In genomic region chr3:82461049-82461889, GRCh38 we compare ENCODE assay signal across 1 cellular context.
TF ChIP-seq lines count a peak whose summit lies in the region.

No MANE protein-coding gene starts in this region.

TF ChIP-seq in HepG2, 621 proteins besides CTCF, POLR2A, EP300 and RAD21 (continued from another document and continues in another):
- TF ChIP-seq, protein P1, sequence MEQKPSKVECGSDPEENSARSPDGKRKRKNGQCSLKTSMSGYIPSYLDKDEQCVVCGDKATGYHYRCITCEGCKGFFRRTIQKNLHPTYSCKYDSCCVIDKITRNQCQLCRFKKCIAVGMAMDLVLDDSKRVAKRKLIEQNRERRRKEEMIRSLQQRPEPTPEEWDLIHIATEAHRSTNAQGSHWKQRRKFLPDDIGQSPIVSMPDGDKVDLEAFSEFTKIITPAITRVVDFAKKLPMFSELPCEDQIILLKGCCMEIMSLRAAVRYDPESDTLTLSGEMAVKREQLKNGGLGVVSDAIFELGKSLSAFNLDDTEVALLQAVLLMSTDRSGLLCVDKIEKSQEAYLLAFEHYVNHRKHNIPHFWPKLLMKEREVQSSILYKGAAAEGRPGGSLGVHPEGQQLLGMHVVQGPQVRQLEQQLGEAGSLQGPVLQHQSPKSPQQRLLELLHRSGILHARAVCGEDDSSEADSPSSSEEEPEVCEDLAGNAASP (CRISPR knock-in tag; IDR thresholded peaks at IDR 0.05; ENCODE audit: borderline replicate concordance): peak; percentile 22; the same call in 1 of the 2 replicates
- TF ChIP-seq, protein P2, sequence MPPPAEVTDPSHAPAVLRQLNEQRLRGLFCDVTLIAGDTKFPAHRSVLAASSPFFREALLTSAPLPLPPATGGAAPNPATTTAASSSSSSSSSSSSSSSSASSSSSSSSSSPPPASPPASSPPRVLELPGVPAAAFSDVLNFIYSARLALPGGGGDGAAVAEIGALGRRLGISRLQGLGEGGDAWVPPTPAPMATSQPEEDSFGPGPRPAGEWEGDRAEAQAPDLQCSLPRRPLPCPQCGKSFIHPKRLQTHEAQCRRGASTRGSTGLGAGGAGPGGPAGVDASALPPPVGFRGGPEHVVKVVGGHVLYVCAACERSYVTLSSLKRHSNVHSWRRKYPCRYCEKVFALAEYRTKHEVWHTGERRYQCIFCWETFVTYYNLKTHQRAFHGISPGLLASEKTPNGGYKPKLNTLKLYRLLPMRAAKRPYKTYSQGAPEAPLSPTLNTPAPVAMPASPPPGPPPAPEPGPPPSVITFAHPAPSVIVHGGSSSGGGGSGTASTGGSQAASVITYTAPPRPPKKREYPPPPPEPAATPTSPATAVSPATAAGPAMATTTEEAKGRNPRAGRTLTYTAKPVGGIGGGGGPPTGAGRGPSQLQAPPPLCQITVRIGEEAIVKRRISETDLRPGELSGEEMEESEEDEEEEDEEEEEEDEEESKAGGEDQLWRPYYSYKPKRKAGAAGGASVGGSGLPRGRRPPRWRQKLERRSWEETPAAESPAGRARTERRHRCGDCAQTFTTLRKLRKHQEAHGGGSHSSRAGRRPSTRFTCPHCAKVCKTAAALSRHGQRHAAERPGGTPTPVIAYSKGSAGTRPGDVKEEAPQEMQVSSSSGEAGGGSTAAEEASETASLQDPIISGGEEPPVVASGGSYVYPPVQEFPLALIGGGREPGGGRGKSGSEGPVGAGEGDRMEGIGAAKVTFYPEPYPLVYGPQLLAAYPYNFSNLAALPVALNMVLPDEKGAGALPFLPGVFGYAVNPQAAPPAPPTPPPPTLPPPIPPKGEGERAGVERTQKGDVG (CRISPR knock-in tag; IDR thresholded peaks at IDR 0.05; ENCODE audit: borderline replicate concordance): no peak
- TF ChIP-seq GLI4 (CRISPR knock-in tag; IDR thresholded peaks at IDR 0.05; ENCODE audit: borderline replicate concordance) (no peak), TGIF2 (CRISPR knock-in tag; IDR thresholded peaks at IDR 0.05) (no peak), FOXO4 (CRISPR knock-in tag; conservative IDR thresholded peaks at IDR 0.05) (no peak), SIX4 (CRISPR knock-in tag; IDR thresholded peaks at IDR 0.05) (0 out of 2 replicates have a peak, but pooled peaks have one; percentile 32), ZBTB26 (CRISPR knock-in tag; IDR thresholded peaks at IDR 0.05; ENCODE audit: borderline replicate concordance) (peak; percentile 97), CENPX (CRISPR knock-in tag; IDR thresholded peaks at IDR 0.05) (no peak), NR0B2 (CRISPR knock-in tag; IDR thresholded peaks at IDR 0.05) (no peak), ZNF432 (CRISPR knock-in tag; IDR thresholded peaks at IDR 0.05; ENCODE audit: borderline replicate concordance) (no peak), SKI (IDR thresholded peaks at IDR 0.05; ENCODE audit: partially characterized antibody) (no peak), ZSCAN20 (CRISPR knock-in tag; IDR thresholded peaks at IDR 0.05; ENCODE audit: borderline replicate concordance) (no peak), RCOR2 (CRISPR knock-in tag; IDR thresholded peaks at IDR 0.05) (peak; percentile 50; the same call in 1 of the 2 replicates), ZNF253 (CRISPR knock-in tag; IDR thresholded peaks at IDR 0.05; ENCODE audit: borderline replicate concordance) (no peak), FOXP1 (IDR thresholded peaks at IDR 0.05) (no peak), FOXP1 (CRISPR knock-in tag; IDR thresholded peaks at IDR 0.05) (no peak; the same call in none of the 2 replicates), AGO2 (optimal IDR thresholded peaks at IDR 0.05; ENCODE audit: low read depth, low read length) (no peak), PITX1 (CRISPR knock-in tag; IDR thresholded peaks at IDR 0.05) (peak; percentile 84), RBM22 (optimal IDR thresholded peaks at IDR 0.05; ENCODE audit: low read length) (no peak), ZNF720 (CRISPR knock-in tag; IDR thresholded peaks at IDR 0.05) (no peak), FOXA3 (CRISPR knock-in tag; IDR thresholded peaks at IDR 0.05) (peak; percentile 39; the same call in 1 of the 2 replicates), ELF1 (CRISPR knock-in tag; IDR thresholded peaks at IDR 0.05) (no peak), ZNF841 (CRISPR knock-in tag; IDR thresholded peaks at IDR 0.05; ENCODE audit: borderline replicate concordance) (no peak), HES4 (CRISPR knock-in tag; IDR thresholded peaks at IDR 0.05; ENCODE audit: borderline replicate concordance) (no peak), DBP (CRISPR knock-in tag; IDR thresholded peaks at IDR 0.05; ENCODE audit: not compliant biosample characterization) (no peak), KLF16 (CRISPR knock-in tag; IDR thresholded peaks at IDR 0.05) (no peak), DNMT3B (CRISPR knock-in tag; conservative IDR thresholded peaks at IDR 0.05) (no peak), ZEB1 (IDR thresholded peaks at IDR 0.05; ENCODE audit: insufficient replicate concordance, low read depth) (no peak), ZNF607 (CRISPR knock-in tag; IDR thresholded peaks at IDR 0.05; ENCODE audit: borderline replicate concordance) (no peak), HMG20B (CRISPR knock-in tag; conservative IDR thresholded peaks at IDR 0.05) (no peak), ZNF816 (CRISPR knock-in tag; IDR thresholded peaks at IDR 0.05; ENCODE audit: borderline replicate concordance) (no peak), LCORL (IDR thresholded peaks at IDR 0.05) (peak; percentile 68; the same call in 1 of the 2 replicates), LCORL (CRISPR knock-in tag; IDR thresholded peaks at IDR 0.05) (peak; percentile 65), ZNF260 (CRISPR knock-in tag; IDR thresholded peaks at IDR 0.05; ENCODE audit: borderline replicate concordance, low read depth) (no peak), GFI1 (CRISPR knock-in tag; IDR thresholded peaks at IDR 0.05; ENCODE audit: borderline replicate concordance) (peak; percentile 35; the same call in 1 of the 2 replicates), IKZF4 (CRISPR knock-in tag; IDR thresholded peaks at IDR 0.05; ENCODE audit: borderline replicate concordance, low read depth, not compliant biosample characterization) (no peak), SSRP1 (CRISPR knock-in tag; IDR thresholded peaks at IDR 0.05) (no peak), NFYC (CRISPR knock-in tag; IDR thresholded peaks at IDR 0.05) (no peak), ZNF672 (CRISPR knock-in tag; IDR thresholded peaks at IDR 0.05) (no peak), PAWR (CRISPR knock-in tag; IDR thresholded peaks at IDR 0.05; ENCODE audit: borderline replicate concordance) (no peak), SMAD1 (CRISPR knock-in tag; IDR thresholded peaks at IDR 0.05; ENCODE audit: borderline replicate concordance, low read depth) (no peak), ATM (IDR thresholded peaks at IDR 0.05; ENCODE audit: borderline replicate concordance) (no peak), NCOA2 (CRISPR knock-in tag; IDR thresholded peaks at IDR 0.05) (peak; percentile 69), HOMEZ (CRISPR knock-in tag; IDR thresholded peaks at IDR 0.05; ENCODE audit: low read depth) (0 out of 2 replicates have a peak, but pooled peaks have one; percentile 39), ATF4 (CRISPR knock-in tag; IDR thresholded peaks at IDR 0.05) (no peak), CHD4 (IDR thresholded peaks at IDR 0.05; ENCODE audit: borderline replicate concordance, low read length) (no peak; the same call in 1 of the 2 replicates), ZNF281 (CRISPR knock-in tag; IDR thresholded peaks at IDR 0.05; ENCODE audit: borderline replicate concordance) (no peak)
- TF ChIP-seq, protein P3, sequence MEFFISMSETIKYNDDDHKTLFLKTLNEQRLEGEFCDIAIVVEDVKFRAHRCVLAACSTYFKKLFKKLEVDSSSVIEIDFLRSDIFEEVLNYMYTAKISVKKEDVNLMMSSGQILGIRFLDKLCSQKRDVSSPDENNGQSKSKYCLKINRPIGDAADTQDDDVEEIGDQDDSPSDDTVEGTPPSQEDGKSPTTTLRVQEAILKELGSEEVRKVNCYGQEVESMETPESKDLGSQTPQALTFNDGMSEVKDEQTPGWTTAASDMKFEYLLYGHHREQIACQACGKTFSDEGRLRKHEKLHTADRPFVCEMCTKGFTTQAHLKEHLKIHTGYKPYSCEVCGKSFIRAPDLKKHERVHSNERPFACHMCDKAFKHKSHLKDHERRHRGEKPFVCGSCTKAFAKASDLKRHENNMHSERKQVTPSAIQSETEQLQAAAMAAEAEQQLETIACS (CRISPR knock-in tag; IDR thresholded peaks at IDR 0.05): no peak
- TF ChIP-seq, protein P4, sequence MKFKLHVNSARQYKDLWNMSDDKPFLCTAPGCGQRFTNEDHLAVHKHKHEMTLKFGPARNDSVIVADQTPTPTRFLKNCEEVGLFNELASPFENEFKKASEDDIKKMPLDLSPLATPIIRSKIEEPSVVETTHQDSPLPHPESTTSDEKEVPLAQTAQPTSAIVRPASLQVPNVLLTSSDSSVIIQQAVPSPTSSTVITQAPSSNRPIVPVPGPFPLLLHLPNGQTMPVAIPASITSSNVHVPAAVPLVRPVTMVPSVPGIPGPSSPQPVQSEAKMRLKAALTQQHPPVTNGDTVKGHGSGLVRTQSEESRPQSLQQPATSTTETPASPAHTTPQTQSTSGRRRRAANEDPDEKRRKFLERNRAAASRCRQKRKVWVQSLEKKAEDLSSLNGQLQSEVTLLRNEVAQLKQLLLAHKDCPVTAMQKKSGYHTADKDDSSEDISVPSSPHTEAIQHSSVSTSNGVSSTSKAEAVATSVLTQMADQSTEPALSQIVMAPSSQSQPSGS (CRISPR knock-in tag; IDR thresholded peaks at IDR 0.05): no peak
- TF ChIP-seq, protein P5, sequence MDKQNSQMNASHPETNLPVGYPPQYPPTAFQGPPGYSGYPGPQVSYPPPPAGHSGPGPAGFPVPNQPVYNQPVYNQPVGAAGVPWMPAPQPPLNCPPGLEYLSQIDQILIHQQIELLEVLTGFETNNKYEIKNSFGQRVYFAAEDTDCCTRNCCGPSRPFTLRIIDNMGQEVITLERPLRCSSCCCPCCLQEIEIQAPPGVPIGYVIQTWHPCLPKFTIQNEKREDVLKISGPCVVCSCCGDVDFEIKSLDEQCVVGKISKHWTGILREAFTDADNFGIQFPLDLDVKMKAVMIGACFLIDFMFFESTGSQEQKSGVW (CRISPR knock-in tag; IDR thresholded peaks at IDR 0.05; ENCODE audit: borderline replicate concordance): no peak
